Comparison of ENCODE assay signal across 11 cellular contexts in the genomic region with DNA sequence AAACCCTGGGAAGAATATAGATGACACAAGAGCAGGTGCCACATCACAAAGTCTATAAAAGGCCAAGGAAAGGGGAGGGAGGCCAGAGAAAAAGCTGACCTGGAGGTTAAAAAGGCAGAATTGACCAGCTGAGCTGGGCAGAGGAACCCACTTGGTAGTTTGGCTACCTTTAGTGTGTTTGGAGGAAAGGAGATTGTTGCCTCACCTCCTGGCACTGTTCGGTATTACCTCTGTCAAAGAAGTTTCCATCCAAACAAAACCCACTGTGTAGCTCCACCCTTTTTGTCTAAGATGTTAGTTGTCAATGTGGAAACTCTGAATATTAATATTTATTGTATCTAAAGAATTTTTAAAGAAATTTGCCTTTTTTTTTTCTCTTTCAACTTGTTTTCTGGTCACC. TPM values are rescaled to one million over a fixed set of nuclear protein-coding genes. Genes with fewer than 3 reads are reported as not detected.
DNase-seq lines count a peak whose midpoint lies in the region; ATAC-seq and TF ChIP-seq lines count a peak whose summit lies in the region.
"Had no signal": no experiment of that assay in that cellular context is flagged by ENCODE, and none has a peak within 500 bp of the region (broad histone marks: within the 10 kb centered on the region; RNA-seq: fewer than 3 reads in every experiment).

No MANE protein-coding gene starts in this region.

- H3F3A ChIP-seq in PC-9 (ENCODE audit: insufficient read depth, low read depth) = peaks cover 23% of the 10 kb centered on the region

- intact Hi-C loops in PC-9 (cut with micrococcal nuclease; ENCODE audit: unreplicated experiment) = no loop called here

- peaks cover 4% of the 10 kb centered on the region; the same call in 1 of the 2 replicates for H3K36me3 ChIP-seq in PC-9 (ENCODE audit: low read depth)

- BruUV-seq in PC-9 (replicated peaks; lab: Mats Ljungman, UMichigan) = no TSS peak

- no peaks in the 10 kb centered on the region for H3K9me3 ChIP-seq in PC-9 (ENCODE audit: insufficient read depth, low read depth)

- no peaks in the 10 kb centered on the region for H3K9me2 ChIP-seq in PC-9 (ENCODE audit: insufficient read depth)

- no peak overlapping the region for H2AFZ ChIP-seq in PC-9

- H3K4me3 Mint-ChIP-seq in stimulated activated naive B cell treated with anti-CD40 and anti-IgM and Interleukin-4, amounts not matched to agents 10 μg/mL and 1 μg/mL and 100 μg/mL, for 72 hours = no peak overlapping the region

- H3K27me3 Mint-ChIP-seq in stimulated activated naive B cell treated with anti-CD40 and anti-IgM and Interleukin-4, amounts not matched to agents 10 μg/mL and 1 μg/mL and 100 μg/mL, for 72 hours = no peaks in the 10 kb centered on the region

- H3K4me3 ChIP-seq in PC-9 (no peak overlapping the region), fibroblast of mammary gland (ENCODE audit: control insufficient read depth, low read depth, low read length) (no peak overlapping the region)
- H3K4me3 ChIP-seq: skin epidermis had no signal

- TF ChIP-seq CTCF in PC-9 (conservative IDR thresholded peaks at IDR 0.05) = no peak
- TF ChIP-seq CTCF in fibroblast of mammary gland (conservative IDR thresholded peaks at IDR 0.05; ENCODE audit: control insufficient read depth, insufficient read depth, low read depth, low read length) = peak; percentile 7

- POLR2A ChIA-PET in PC-9 (lab: Charles Lee; ENCODE audit: unreplicated experiment) = no interaction called here

- no peak overlapping the region for H3K27ac Mint-ChIP-seq in stimulated activated naive B cell treated with anti-CD40 and anti-IgM and Interleukin-4, amounts not matched to agents 10 μg/mL and 1 μg/mL and 100 μg/mL, for 72 hours

- peaks cover 13 to 21% of the 10 kb centered on the region in 2 donors for H3K36me3 Mint-ChIP-seq in stimulated activated naive B cell treated with anti-CD40 and anti-IgM and Interleukin-4, amounts not matched to agents 10 μg/mL and 1 μg/mL and 100 μg/mL, for 72 hours

- peak; percentile 24 for DNase-seq in NOMO-1 treated with DMSO at 0.1 percent for 48 hours (lab: John Stamatoyannopoulos, UW; ENCODE audit: unreplicated experiment)
- no peak for DNase-seq in NOMO-1 treated with dmso at 0.1 percent for 144 hours (lab: John Stamatoyannopoulos, UW; ENCODE audit: unreplicated experiment)
- no peak for DNase-seq in PC-9
- no peak for DNase-seq in fibroblast of mammary gland (ENCODE audit: low read depth)
- DNase-seq in stimulated activated naive B cell treated with anti-CD40 and anti-IgM and Interleukin-4, amounts not matched to agents 10 μg/mL and 1 μg/mL and 100 μg/mL, for 72 hours = no peak
- DNase-seq in NK-92 treated with Interleukin-12 subunit alpha and Interleukin-12 subunit beta, amount 100 ng/mL, for 24 hours (lab: John Stamatoyannopoulos, UW) = no peak
- DNase-seq in RPMI8226 = no peak
- DNase-seq: NCI-H526 treated with DMSO at 0.1 percent for 48 hours; stimulated activated naive CD4-positive, alpha-beta T cell treated with Interleukin-2 at 50 U/mL for 16 hours had no signal

- ATAC-seq in stimulated activated naive B cell treated with anti-CD40 and anti-IgM and Interleukin-4, amounts not matched to agents 10 μg/mL and 1 μg/mL and 100 μg/mL, for 72 hours (replicated peaks) = peak; percentile 65 to 67
- no peak for ATAC-seq in GM21423 (IDR thresholded peaks at IDR 0.05; ENCODE audit: unreplicated experiment)

- H3K79me2 ChIP-seq in PC-9 (ENCODE audit: low read depth) = no peaks in the 10 kb centered on the region

- peak overlapping the region; percentile 44 for H3K4me2 ChIP-seq in PC-9

- no peaks in the 10 kb centered on the region for H3K9me3 Mint-ChIP-seq in stimulated activated naive B cell treated with anti-CD40 and anti-IgM and Interleukin-4, amounts not matched to agents 10 μg/mL and 1 μg/mL and 100 μg/mL, for 72 hours

- H4K20me1 ChIP-seq in PC-9 (ENCODE audit: insufficient read depth) = no peaks in the 10 kb centered on the region

- H3K4me1 Mint-ChIP-seq in stimulated activated naive B cell treated with anti-CD40 and anti-IgM and Interleukin-4, amounts not matched to agents 10 μg/mL and 1 μg/mL and 100 μg/mL, for 72 hours = peaks cover 7 to 15% of the 10 kb centered on the region in 2 donors

- peaks cover 39% of the 10 kb centered on the region for H3K4me1 ChIP-seq in PC-9 (replicated peaks; ENCODE audit: insufficient read depth)

- CTCF ChIA-PET in PC-9 (lab: Charles Lee) = no interaction called here

- peak overlapping the region; percentile 67 for H3K27ac ChIP-seq in PC-9

- no peaks in the 10 kb centered on the region for H3K27me3 ChIP-seq in PC-9 (ENCODE audit: insufficient read depth, low read depth)

RNA-seq across cellular contexts. Expression of gene ENTPD7, which starts 23.4 kb away (rescaled TPM):
- total RNA-seq in PC-9 (2021) = 4.2 and 5.4 TPM in 2 replicates

RNA-seq across cellular contexts. Expression of gene COX15, which starts 49.2 kb away (rescaled TPM):
- total RNA-seq in PC-9 (2021) = 31.4 and 35.2 TPM in 2 replicates

RNA-seq across cellular contexts. Expression of gene CUTC, which starts 49.3 kb away (rescaled TPM):
- 7.6 and 9.2 TPM in 2 replicates for total RNA-seq in PC-9 (2021)
